11 cellular contexts compared by ENCODE assay signal in genomic region chr7:47039899-47040298, GRCh38.
DNase-seq lines count a peak whose midpoint lies in the region; ATAC-seq and TF ChIP-seq lines count a peak whose summit lies in the region.
"Had no signal": no experiment of that assay in that cellular context is flagged by ENCODE, and none has a peak within 500 bp of the region (broad histone marks: within the 10 kb centered on the region; RNA-seq: fewer than 3 reads in every experiment).

No MANE protein-coding gene starts in this region.

- WGBS in HUES64: 52% methylated on average over 1 of the region's 1 CpG
- WGBS in esophagus muscularis mucosa: 15% methylated on average over 1 of the region's 1 CpG
- 44% methylated on average over 1 of the region's 1 CpG for WGBS in right lobe of liver (ENCODE audit: insufficient coverage, low coverage, low lambda C conversion rate, missing lambda C conversion rate)

- H3K27me3 ChIP-seq in HUES64 (ENCODE audit: insufficient read depth, low read length) (no peaks in the 10 kb centered on the region), esophagus muscularis mucosa (no peaks in the 10 kb centered on the region), right lobe of liver (no peaks in the 10 kb centered on the region)

- TF ChIP-seq CTCF in esophagus muscularis mucosa (IDR thresholded peaks at IDR 0.05): no peak
- TF ChIP-seq CTCF in right lobe of liver (IDR thresholded peaks at IDR 0.05): no peak

- H3K9me3 ChIP-seq in HUES64 (ENCODE audit: insufficient read depth, low read depth, low read length) (no peaks in the 10 kb centered on the region), esophagus muscularis mucosa (no peaks in the 10 kb centered on the region), right lobe of liver (no peaks in the 10 kb centered on the region)

- no peak overlapping the region for H3K9ac ChIP-seq in HUES64 (ENCODE audit: low read depth, low read length)

- TF ChIP-seq EP300 in esophagus muscularis mucosa (IDR thresholded peaks at IDR 0.05): no peak

- H3K27ac ChIP-seq in HUES64 (ENCODE audit: low read depth, low read length): peak overlapping the region; percentile 38; the same call in 1 of the 2 replicates
- H3K27ac ChIP-seq in esophagus muscularis mucosa (replicated peaks in 1 of 4): peak overlapping the region; percentile 47 to 64 (median 62)
- H3K27ac ChIP-seq in right lobe of liver: peak overlapping the region in 1 of 3 donors; percentile 33

- H3K4me1 ChIP-seq in HUES64 (ENCODE audit: insufficient read depth, low read length) (peaks cover 16% of the 10 kb centered on the region), esophagus muscularis mucosa (peaks cover 34 to 36% (median 35%) of the 10 kb centered on the region in 4 donors), right lobe of liver (peaks cover 0 to 5% (median 0%) of the 10 kb centered on the region in 4 donors)

- H3K36me3 ChIP-seq in HUES64 (ENCODE audit: insufficient read depth, low read length) (no peaks in the 10 kb centered on the region), esophagus muscularis mucosa (no peaks in the 10 kb centered on the region), right lobe of liver (no peaks in the 10 kb centered on the region)

- peak; percentile 45 for DNase-seq in esophagus muscularis mucosa (ENCODE audit: extremely low spot score)
- DNase-seq in right lobe of liver: no peak
- peak; percentile 35 for DNase-seq in superior temporal gyrus (ENCODE audit: extremely low spot score)
- no peak for DNase-seq in NCI-H1105 (lab: John Stamatoyannopoulos, UW)
- DNase-seq in activated CD4-positive, alpha-beta T cell treated with anti-CD3 and anti-CD28 coated beads, Interleukin-2, amount 50 U/mL, for 1 hour: no peak
- DNase-seq in stimulated activated naive CD4-positive, alpha-beta T cell (lab: John Stamatoyannopoulos, UW): no peak
- DNase-seq in 8988T: no peak
- DNase-seq: effector CD4-positive, alpha-beta T cell had no signal

- intact Hi-C loops in esophagus muscularis mucosa (cut with DNase I): no loop called here
- intact Hi-C loops in right lobe of liver (cut with DNase I): no loop called here

- TF ChIP-seq POLR2A in esophagus muscularis mucosa (IDR thresholded peaks at IDR 0.05; ENCODE audit: low read depth): no peak
- TF ChIP-seq POLR2A in right lobe of liver (IDR thresholded peaks at IDR 0.05): no peak

- ATAC-seq in right lobe of liver: peak in 3 of 4 donors; percentile 34 to 52 (median 51)
- ATAC-seq: Panc1; stimulated activated memory B cell treated with anti-CD40 and anti-IgM and Interleukin-4, amounts not matched to agents 10 μg/mL and 1 μg/mL and 100 μg/mL, for 72 hours had no signal

- H3K4me3 ChIP-seq in HUES64 (ENCODE audit: low read length) (no peak overlapping the region), esophagus muscularis mucosa (no peak overlapping the region), right lobe of liver (no peak overlapping the region)

Comparison
In these comparisons a context has a peak if more than half of its experiments do, and no peak if none do; other contexts are left out.
1. DNase-seq: peak in esophagus muscularis mucosa (single experiment) and superior temporal gyrus (single experiment); none in right lobe of liver (0 of 3), NCI-H1105 (single experiment), activated CD4-positive, alpha-beta T cell treated with anti-CD3 and anti-CD28 coated beads, Interleukin-2, amount 50 U/mL, for 1 hour (single experiment), stimulated activated naive CD4-positive, alpha-beta T cell (0 of 6) and 8988T (single experiment).